10 cellular contexts compared by ENCODE assay signal in genomic region chr16:50267651-50268050, GRCh38. TPM values are rescaled to one million over a fixed set of nuclear protein-coding genes. Genes with fewer than 3 reads are reported as not detected.
DNase-seq lines count a peak whose midpoint lies in the region; ATAC-seq and TF ChIP-seq lines count a peak whose summit lies in the region.
"Had no signal": no experiment of that assay in that cellular context is flagged by ENCODE, and none has a peak within 500 bp of the region (broad histone marks: within the 10 kb centered on the region; RNA-seq: fewer than 3 reads in every experiment).

No MANE protein-coding gene starts in this region.

- H3K27me3 ChIP-seq in right cardiac atrium (ENCODE audit: control insufficient read depth, insufficient read depth) (no peaks in the 10 kb centered on the region), heart right ventricle (peaks cover 0 to 12% (median 0%) of the 10 kb centered on the region in 7 donors), SU-DHL-6 (ENCODE audit: low read length) (no peaks in the 10 kb centered on the region), endodermal cell (ENCODE audit: control insufficient read depth, insufficient read depth, low read length, poor library complexity, severe bottlenecking) (no peaks in the 10 kb centered on the region)

- H3K9me3 Mint-ChIP-seq in endodermal cell = no peaks in the 10 kb centered on the region
- no peaks in the 10 kb centered on the region for H3K9me3 Mint-ChIP-seq in type B pancreatic cell

- H3K36me3 Mint-ChIP-seq in endodermal cell (ENCODE audit: low read depth) (no peaks in the 10 kb centered on the region), type B pancreatic cell (peaks cover 4% of the 10 kb centered on the region)

- H3K9me3 ChIP-seq in right cardiac atrium (ENCODE audit: control insufficient read depth, low read length) = no peaks in the 10 kb centered on the region
- H3K9me3 ChIP-seq in heart right ventricle = no peaks in the 10 kb centered on the region
- H3K9me3 ChIP-seq in SU-DHL-6 (ENCODE audit: insufficient read depth, low read length) = no peaks in the 10 kb centered on the region
- no peaks in the 10 kb centered on the region for H3K9me3 ChIP-seq in endodermal cell (ENCODE audit: control insufficient read depth, low read length)

- no peak for TF ChIP-seq CTCF in heart right ventricle (IDR thresholded peaks at IDR 0.05)
- TF ChIP-seq CTCF in SU-DHL-6 (IDR thresholded peaks at IDR 0.05; ENCODE audit: insufficient read depth, low read length, poor library complexity, severe bottlenecking) = no peak
- TF ChIP-seq CTCF in endodermal cell (conservative IDR thresholded peaks at IDR 0.05) = no peak
- TF ChIP-seq CTCF in type B pancreatic cell (conservative IDR thresholded peaks at IDR 0.05) = no peak
- no peak for TF ChIP-seq CTCF in GM20000 (IDR thresholded peaks at IDR 0.05; ENCODE audit: extremely low read depth, missing control alignments)

- H3K4me2 ChIP-seq in SU-DHL-6 (ENCODE audit: low read depth, low read length, poor library complexity, severe bottlenecking) = peak overlapping the region; percentile 61

- WGBS in right cardiac atrium = 56% methylated on average over 3 of the region's 3 CpGs
- 56 to 76% methylated on average over 3 of the region's 3 CpGs for WGBS in heart right ventricle, 2 donors
- WGBS in endodermal cell (ENCODE audit: insufficient coverage in 1 of 2, insufficient read length in 1 of 2), 2 experiments = 70 to 82% methylated on average over 1 to 3 of the region's 3 CpGs

- H3K4me3 ChIP-seq in right cardiac atrium (ENCODE audit: low read length) = no peak overlapping the region
- H3K4me3 ChIP-seq in heart right ventricle = peak overlapping the region in 4 of 10 donors; percentile 5 to 58 (median 50)
- H3K4me3 ChIP-seq in SU-DHL-6 (ENCODE audit: insufficient read depth, low read length, poor library complexity, severe bottlenecking) = no peak overlapping the region
- no peak overlapping the region for H3K4me3 ChIP-seq in endodermal cell (ENCODE audit: low read length)

- intact Hi-C loops in right cardiac atrium (cut with DNase I) (no loop called here), heart right ventricle (cut with DNase I) (no loop called here)

- peaks cover 15% of the 10 kb centered on the region for H3K4me1 Mint-ChIP-seq in endodermal cell
- H3K4me1 Mint-ChIP-seq in type B pancreatic cell (ENCODE audit: unreplicated experiment) = peaks cover 24% of the 10 kb centered on the region

- DNase-seq in right cardiac atrium = peak; percentile 16 to 57 (median 38)
- DNase-seq in heart right ventricle = no peak
- DNase-seq in endodermal cell = peak; percentile 39
- DNase-seq in type B pancreatic cell (ENCODE audit: extremely low spot score, unreplicated experiment) = no peak
- no peak for DNase-seq in GM20000 (ENCODE audit: low spot score)
- DNase-seq: effector CD4-positive, alpha-beta T cell; NCI-H510A had no signal

- H3K36me3 ChIP-seq in heart right ventricle (no peaks in the 10 kb centered on the region), SU-DHL-6 (ENCODE audit: low read length) (no peaks in the 10 kb centered on the region), endodermal cell (ENCODE audit: control insufficient read depth, insufficient read depth, low read length) (no peaks in the 10 kb centered on the region)

- H3F3A ChIP-seq in SU-DHL-6 (ENCODE audit: insufficient read depth) = no peaks in the 10 kb centered on the region

- no peak for ATAC-seq in right cardiac atrium
- no peak for ATAC-seq in heart right ventricle
- ATAC-seq in esophagus mucosa = no peak
- no peak for ATAC-seq in GM19328 (IDR thresholded peaks at IDR 0.05; ENCODE audit: unreplicated experiment)

- H3K27ac ChIP-seq in right cardiac atrium (ENCODE audit: low read length) (no peak overlapping the region), heart right ventricle (peak overlapping the region in 5 of 10 donors; percentile 26 to 91 (median 64)), SU-DHL-6 (ENCODE audit: low read depth, low read length) (no peak overlapping the region), endodermal cell (ENCODE audit: low read depth, low read length) (no peak overlapping the region)

- H3K4me3 Mint-ChIP-seq in endodermal cell (no peak overlapping the region), type B pancreatic cell (no peak overlapping the region)

- H4K20me1 ChIP-seq in SU-DHL-6 (ENCODE audit: low read depth, low read length) = no peaks in the 10 kb centered on the region

- H3K27me3 Mint-ChIP-seq in endodermal cell (ENCODE audit: insufficient read depth) (no peaks in the 10 kb centered on the region), type B pancreatic cell (no peaks in the 10 kb centered on the region)

- no peaks in the 10 kb centered on the region for H3K9me2 ChIP-seq in SU-DHL-6 (replicated peaks; ENCODE audit: insufficient read depth, low read length)

- H3K27ac Mint-ChIP-seq in endodermal cell (no peak overlapping the region), type B pancreatic cell (peak overlapping the region; percentile 50)

- H2AFZ ChIP-seq in SU-DHL-6 (ENCODE audit: low read depth, low read length, severe bottlenecking) = no peak overlapping the region

- H3K79me2 ChIP-seq in SU-DHL-6 (ENCODE audit: insufficient read depth, low read length) = no peaks in the 10 kb centered on the region

- H3K9ac ChIP-seq in SU-DHL-6 (ENCODE audit: low read length) (0 out of 2 replicates have a peak overlapping the region, but pooled peaks have one; percentile 60), endodermal cell (ENCODE audit: extremely low read depth, low read length, poor library complexity, severe bottlenecking) (no peak overlapping the region)

- no peaks in the 10 kb centered on the region for H3K4me1 ChIP-seq in right cardiac atrium (ENCODE audit: control insufficient read depth, insufficient read depth, low read length)
- peaks cover 0 to 65% (median 5%) of the 10 kb centered on the region in 9 donors for H3K4me1 ChIP-seq in heart right ventricle
- peaks cover 3% of the 10 kb centered on the region for H3K4me1 ChIP-seq in endodermal cell (ENCODE audit: control insufficient read depth, insufficient read depth, low read length)

RNA-seq across cellular contexts. Expression of gene ADCY7, which starts 1.3 kb away (rescaled TPM):
- total RNA-seq in right cardiac atrium = 10 to 100 TPM; 11.4 to 21.2 (median 18.2) TPM
- 4.8 TPM for polyA plus RNA-seq in right cardiac atrium
- total RNA-seq in heart right ventricle = 10 to 100 TPM in 2 of 10 donors, 1 to 10 TPM in 8; 2.2 to 25.5 (median 4.7) TPM
- 1 to 10 TPM; 2.4 to 5.0 TPM for polyA plus RNA-seq in heart right ventricle
- 10 to 100 TPM; 30.1 to 37.2 TPM for total RNA-seq in endodermal cell
- 6.1 TPM for polyA plus RNA-seq in endodermal cell (2013, experiment 1 of 2)
- polyA plus RNA-seq in endodermal cell (2013, experiment 2 of 2) = 5.2 TPM
- 16.8 and 32.8 TPM in 2 replicates for total RNA-seq in type B pancreatic cell (ENCODE audit: low replicate concordance)
- 26.8 TPM for total RNA-seq in esophagus mucosa

Comparison
In these comparisons a context has a peak if more than half of its experiments do, and no peak if none do; other contexts are left out.
1. DNase-seq: peak in right cardiac atrium (3 of 3) and endodermal cell (single experiment); none in heart right ventricle (0 of 2), type B pancreatic cell (single experiment) and GM20000 (single experiment).